In the genomic region with DNA sequence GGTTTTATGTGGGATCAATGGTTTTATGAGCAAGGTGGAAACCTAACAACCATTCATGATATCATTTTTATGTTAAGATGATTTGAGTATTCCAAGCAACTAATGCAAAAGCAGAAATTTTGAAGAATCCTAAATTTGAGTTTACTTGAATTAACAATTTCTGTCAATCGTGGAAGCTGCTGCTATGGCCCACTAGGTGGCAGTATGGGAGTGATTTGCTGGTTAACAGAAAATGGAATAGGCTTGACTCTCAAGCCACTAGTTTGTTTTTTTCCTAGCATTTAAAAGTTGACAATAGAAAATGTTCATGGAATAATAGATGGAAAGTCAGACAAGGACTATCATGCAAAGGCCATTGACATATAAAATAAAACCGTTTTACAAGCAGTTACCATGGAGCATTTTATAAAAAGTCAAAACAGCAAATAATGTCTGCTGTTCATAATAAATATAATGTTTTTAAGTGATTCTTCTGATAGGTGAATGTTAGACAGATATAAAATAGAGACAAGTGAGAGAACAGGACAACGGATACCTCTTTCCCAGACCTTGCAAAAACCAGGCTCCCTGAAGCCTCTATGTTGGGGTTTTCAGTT, we compare ENCODE assay signal across 8 cellular contexts. TPM values are rescaled to one million over a fixed set of nuclear protein-coding genes. Genes with fewer than 3 reads are reported as not detected.
DNase-seq lines count a peak whose midpoint lies in the region; ATAC-seq and TF ChIP-seq lines count a peak whose summit lies in the region.

No MANE protein-coding gene starts in this region.

- peaks cover 30% of the 10 kb centered on the region for H3K4me1 Mint-ChIP-seq in Caco-2 (ENCODE audit: low read depth, unreplicated experiment)

- CTCF ChIA-PET in Caco-2 (lab: Charles Lee) = interaction anchor here (2.1 to 3.4 kb wide), 2 partner anchors 15 to 376 kb away, joined by 8 to 18 read pairs; no protein-coding TSS in a partner anchor

- H3K9me3 ChIP-seq in Caco-2 = no peaks in the 10 kb centered on the region
- no peaks in the 10 kb centered on the region for H3K9me3 ChIP-seq in HAP-1

- H3K4me3 Mint-ChIP-seq in Caco-2 (ENCODE audit: unreplicated experiment) = no peak overlapping the region

- POLR2A ChIA-PET in Caco-2 (lab: Charles Lee) = no interaction called here

- H3K36me3 ChIP-seq in Caco-2 (ENCODE audit: control insufficient read depth, insufficient read depth, low read length) (no peaks in the 10 kb centered on the region; the same call in 1 of the 2 replicates), HAP-1 (replicated peaks) (no peaks in the 10 kb centered on the region)

- H3K27me3 Mint-ChIP-seq in Caco-2 (ENCODE audit: insufficient read depth, unreplicated experiment) = no peaks in the 10 kb centered on the region

- DNase-seq in Caco-2 (peak in 1 of 2 experiments; percentile 51), HAP-1 (ENCODE audit: low spot score in 2 of 2) (peak; percentile 57 to 66), NOMO-1 treated with dmso at 0.1 percent for 144 hours (lab: John Stamatoyannopoulos, UW; ENCODE audit: unreplicated experiment) (peak; percentile 2), fibroblast of villous mesenchyme (ENCODE audit: low read depth) (peak; percentile 83), pons (ENCODE audit: low spot score) (peak; percentile 66)
- peak; percentile 33 for DNase-seq in activated T-cell treated with anti-CD3 and anti-CD28 coated beads, Interleukin-2, amount 50 U/mL, for 1 hour

- H3K27me3 ChIP-seq in Caco-2 (replicated peaks; ENCODE audit: control insufficient read depth, insufficient read depth, low read length) (no peaks in the 10 kb centered on the region), HAP-1 (ENCODE audit: low read depth) (peaks cover 6% of the 10 kb centered on the region; the same call in 1 of the 2 replicates)

- in situ Hi-C loops in HAP-1 (cut with MboI; ENCODE audit: low sequenced_read_pairs) = loop anchor here (10.0 to 25.0 kb wide), 2 partner anchors 390 to 522 kb away; no protein-coding TSS in a partner anchor

- no peaks in the 10 kb centered on the region for H3K9me3 Mint-ChIP-seq in Caco-2 (ENCODE audit: unreplicated experiment)

- no peak for ATAC-seq in GM18517 (IDR thresholded peaks at IDR 0.05; ENCODE audit: unreplicated experiment)
- no peak for ATAC-seq in HG03442 (IDR thresholded peaks at IDR 0.05; ENCODE audit: unreplicated experiment)

- no peak overlapping the region for H3K4me3 ChIP-seq in Caco-2 (ENCODE audit: low read depth, low read length)
- H3K4me3 ChIP-seq in HAP-1 = no peak overlapping the region
- H3K4me3 ChIP-seq in fibroblast of villous mesenchyme (ENCODE audit: low read depth, low read length) = no peak overlapping the region

- H3K4me1 ChIP-seq in Caco-2 (peaks cover 8% of the 10 kb centered on the region), HAP-1 (no peaks in the 10 kb centered on the region)

- TF ChIP-seq CTCF in Caco-2 (IDR thresholded peaks at IDR 0.05; ENCODE audit: insufficient read depth in 1 of 2, low read depth in 1 of 2, low read length in 1 of 2, severe bottlenecking in 1 of 2, unreplicated experiment in 1 of 2) (peak; percentile 74 to 85), fibroblast of villous mesenchyme (IDR thresholded peaks at IDR 0.05; ENCODE audit: insufficient read depth, low read depth, low read length) (peak; percentile 87)

- no peaks in the 10 kb centered on the region for H3K36me3 Mint-ChIP-seq in Caco-2 (ENCODE audit: insufficient read depth, unreplicated experiment)

- no peak overlapping the region for H3K27ac Mint-ChIP-seq in Caco-2 (ENCODE audit: unreplicated experiment)

- intact Hi-C loops in Caco-2 (cut with micrococcal nuclease; ENCODE audit: unreplicated experiment) = loop anchor here (1.0 to 5.0 kb wide), 7 partner anchors 9 to 521 kb away; no protein-coding TSS in a partner anchor

- no TSS peak for BruUV-seq in Caco-2 (replicated peaks; lab: Mats Ljungman, UMichigan)

RNA-seq across cellular contexts. Expression of gene TMEM200A, which starts 43.0 kb away (rescaled TPM):
- total RNA-seq in Caco-2 (2022) (15.6 and 16.3 TPM in 2 replicates), fibroblast of villous mesenchyme (43.6 and 47.7 TPM in 2 replicates)
